Comparison of ENCODE assay signal across 11 cellular contexts in the genomic region with DNA sequence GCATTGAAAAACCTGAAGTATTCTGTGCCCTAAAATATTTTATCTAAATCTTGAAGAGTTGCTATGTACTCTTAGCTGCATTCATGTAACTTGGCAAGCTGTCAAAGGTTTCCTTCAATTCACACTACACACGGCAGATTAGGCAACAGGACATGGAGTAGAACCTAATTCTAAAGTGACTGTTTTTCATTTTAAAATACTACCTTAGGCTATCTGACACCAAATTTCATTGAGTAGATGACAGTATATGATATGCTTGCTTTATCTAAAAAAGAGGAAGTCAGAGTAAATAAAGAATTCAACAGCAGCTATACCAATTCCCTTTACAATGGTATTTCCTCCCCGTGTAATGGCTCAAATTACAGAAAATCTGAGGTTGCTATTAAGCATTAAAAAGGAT. TPM values are rescaled to one million over a fixed set of nuclear protein-coding genes. Genes with fewer than 3 reads are reported as not detected.
DNase-seq lines count a peak whose midpoint lies in the region; ATAC-seq and TF ChIP-seq lines count a peak whose summit lies in the region.
"Had no signal": no experiment of that assay in that cellular context is flagged by ENCODE, and none has a peak within 500 bp of the region (broad histone marks: within the 10 kb centered on the region; RNA-seq: fewer than 3 reads in every experiment).

No MANE protein-coding gene starts in this region.

- TF ChIP-seq CTCF in cardiac fibroblast (IDR thresholded peaks at IDR 0.05; ENCODE audit: low read depth, low read length) = no peak

- ATAC-seq in left colon (peak; percentile 36), GM18502 (IDR thresholded peaks at IDR 0.05; ENCODE audit: poor library complexity, unreplicated experiment) (no peak)
- ATAC-seq: CD8-positive, alpha-beta T cell had no signal

- intact Hi-C loops in left colon (cut with DNase I, micrococcal nuclease) = no loop called here

- no peak overlapping the region for H3K4me3 ChIP-seq in cardiac fibroblast (replicated peaks in 1 of 2; ENCODE audit: low read depth in 2 of 2, low read length in 2 of 2)

- peak; percentile 18 for DNase-seq in EL
- DNase-seq in NCI-H146 treated with DMSO at 0.1 percent for 48 hours (lab: John Stamatoyannopoulos, UW; ENCODE audit: unreplicated experiment) = peak; percentile 54
- DNase-seq in cardiac fibroblast (ENCODE audit: low read depth in 2 of 2) = peak; percentile 80 to 91
- DNase-seq in left colon = no peak
- no peak for DNase-seq in stimulated activated CD4-positive, alpha-beta T cell treated with anti-CD3 and anti-CD28 coated beads, Interleukin-2, amount 100 ng/mL, for 48 hours
- no peak for DNase-seq in NCI-H82 treated with DMSO at 0.1 percent for 48 hours (lab: John Stamatoyannopoulos, UW; ENCODE audit: unreplicated experiment)
- no peak for DNase-seq in GDM1 (lab: John Stamatoyannopoulos, UW)
- DNase-seq: activated CD8-positive, alpha-beta memory T cell treated with anti-CD3 and anti-CD28 coated beads for 24 hours; CD8-positive, alpha-beta T cell; NCI-H2081 treated with DMSO at 0.1 percent for 48 hours had no signal

RNA-seq across cellular contexts. Expression of a gene that starts 45.4 kb away (rescaled TPM):
- 10 to 100 TPM; 23.9 to 37.6 TPM for total RNA-seq in left colon

Comparison
In these comparisons a context has a peak if more than half of its experiments do, and no peak if none do; other contexts are left out.
1. DNase-seq: peak in EL (single experiment), NCI-H146 treated with DMSO at 0.1 percent for 48 hours (single experiment) and cardiac fibroblast (2 of 2); none in left colon (0 of 2), stimulated activated CD4-positive, alpha-beta T cell treated with anti-CD3 and anti-CD28 coated beads, Interleukin-2, amount 100 ng/mL, for 48 hours (0 of 2), NCI-H82 treated with DMSO at 0.1 percent for 48 hours (single experiment) and GDM1 (single experiment).